Comparison of ENCODE assay signal across 1 cellular context in genomic region chr1:28642847-28643635, GRCh38.
TF ChIP-seq lines count a peak whose summit lies in the region.

Gene TAF12 (minus strand): TSS chr1:28643067. CDS start chr1:28622081, 20,986 bp downstream.

TF ChIP-seq in HepG2, 621 proteins besides CTCF, POLR2A, EP300 and RAD21 (continued from another document and continues in another):
- no peak; the same call in 1 of the 2 replicates for TF ChIP-seq FIP1L1 (IDR thresholded peaks at IDR 0.05; ENCODE audit: borderline replicate concordance, insufficient read depth, low read depth, low read length)
- peak; percentile 82 for TF ChIP-seq ZNF441 (CRISPR knock-in tag; IDR thresholded peaks at IDR 0.05; ENCODE audit: borderline replicate concordance)
- no peak for TF ChIP-seq MAFK (conservative IDR thresholded peaks at IDR 0.05 in 1 of 2, IDR thresholded peaks at IDR 0.05 in 1 of 2; ENCODE audit: low read length in 2 of 2)
- TF ChIP-seq RARG (CRISPR knock-in tag; IDR thresholded peaks at IDR 0.05; ENCODE audit: low read depth): no peak
- peak; percentile 87; the same call in 1 of the 2 replicates for TF ChIP-seq MYPOP (CRISPR knock-in tag; IDR thresholded peaks at IDR 0.05)
- TF ChIP-seq MED1 (CRISPR knock-in tag; IDR thresholded peaks at IDR 0.05): peak; percentile 93
- peak; percentile 66; the same call in 1 of the 2 replicates for TF ChIP-seq DR1 (CRISPR knock-in tag; IDR thresholded peaks at IDR 0.05)
- TF ChIP-seq MAF1 (CRISPR knock-in tag; IDR thresholded peaks at IDR 0.05; ENCODE audit: borderline replicate concordance): 0 out of 2 replicates have a peak, but pooled peaks have one; percentile 60
- no peak for TF ChIP-seq ZFAT (CRISPR knock-in tag; conservative IDR thresholded peaks at IDR 0.05)
- TF ChIP-seq IKZF4 (CRISPR knock-in tag; IDR thresholded peaks at IDR 0.05; ENCODE audit: borderline replicate concordance, low read depth, not compliant biosample characterization): no peak
- peak; percentile 65 for TF ChIP-seq ZNF670 (CRISPR knock-in tag; IDR thresholded peaks at IDR 0.05; ENCODE audit: borderline replicate concordance)
- TF ChIP-seq MYC (CRISPR knock-in tag; IDR thresholded peaks at IDR 0.05; ENCODE audit: borderline replicate concordance): peak; percentile 97
- peak; percentile 90 for TF ChIP-seq MED8 (CRISPR knock-in tag; IDR thresholded peaks at IDR 0.05; ENCODE audit: insufficient replicate concordance)
- no peak for TF ChIP-seq TCF7L2 (IDR thresholded peaks at IDR 0.05; ENCODE audit: low read depth, low read length)
- no peak; the same call in 1 of the 2 replicates for TF ChIP-seq ZSCAN25 (CRISPR knock-in tag; IDR thresholded peaks at IDR 0.05)
- 0 out of 2 replicates have a peak, but pooled peaks have one; percentile 79 for TF ChIP-seq PRDM4 (CRISPR knock-in tag; IDR thresholded peaks at IDR 0.05; ENCODE audit: borderline replicate concordance)
- TF ChIP-seq THYN1 (CRISPR knock-in tag; IDR thresholded peaks at IDR 0.05; ENCODE audit: borderline replicate concordance, low read depth): no peak
- peak; percentile 57; the same call in 1 of the 2 replicates for TF ChIP-seq ZNF281 (CRISPR knock-in tag; IDR thresholded peaks at IDR 0.05; ENCODE audit: borderline replicate concordance)
- TF ChIP-seq ZNF253 (CRISPR knock-in tag; IDR thresholded peaks at IDR 0.05; ENCODE audit: borderline replicate concordance): 0 out of 2 replicates have a peak, but pooled peaks have one; percentile 56
- peak; percentile 22; the same call in 1 of the 2 replicates for TF ChIP-seq NR2F2 (IDR thresholded peaks at IDR 0.05; ENCODE audit: borderline replicate concordance, low read depth)
- TF ChIP-seq EZH2 (conservative IDR thresholded peaks at IDR 0.05; ENCODE audit: low read depth, low read length): no peak
- 0 out of 2 replicates have a peak, but pooled peaks have one; percentile 25 for TF ChIP-seq PRDM10 (CRISPR knock-in tag; IDR thresholded peaks at IDR 0.05; ENCODE audit: low read depth)
- 0 out of 2 replicates have a peak, but pooled peaks have one; percentile 21 for TF ChIP-seq ZNF274 (CRISPR knock-in tag; IDR thresholded peaks at IDR 0.05)
- TF ChIP-seq NFATC3 (CRISPR knock-in tag; IDR thresholded peaks at IDR 0.05): no peak; the same call in 1 of the 2 replicates
- peak; percentile 94 for TF ChIP-seq ELF4 (CRISPR knock-in tag; IDR thresholded peaks at IDR 0.05; ENCODE audit: borderline replicate concordance)
- no peak; the same call in 1 of the 2 replicates for TF ChIP-seq ZNF709 (CRISPR knock-in tag; IDR thresholded peaks at IDR 0.05)
- no peak for TF ChIP-seq ZNF850 (CRISPR knock-in tag; conservative IDR thresholded peaks at IDR 0.05)
- peak; percentile 82 for TF ChIP-seq REPIN1 (CRISPR knock-in tag; IDR thresholded peaks at IDR 0.05; ENCODE audit: borderline replicate concordance, low read depth)
- peak; percentile 81 for TF ChIP-seq PHF21A (CRISPR knock-in tag; IDR thresholded peaks at IDR 0.05)
- TF ChIP-seq HMG20A (CRISPR knock-in tag; IDR thresholded peaks at IDR 0.05; ENCODE audit: borderline replicate concordance): 0 out of 2 replicates have a peak, but pooled peaks have one; percentile 34
- no peak for TF ChIP-seq IRF1 (CRISPR knock-in tag; IDR thresholded peaks at IDR 0.05; ENCODE audit: low read depth)
- peak; percentile 83; the same call in 1 of the 2 replicates for TF ChIP-seq ZHX1 (CRISPR knock-in tag; IDR thresholded peaks at IDR 0.05; ENCODE audit: low read depth)
- 0 out of 2 replicates have a peak, but pooled peaks have one; percentile 27 for TF ChIP-seq KDM6A (CRISPR knock-in tag; IDR thresholded peaks at IDR 0.05; ENCODE audit: low read depth)
- TF ChIP-seq ZNF766 (CRISPR knock-in tag; IDR thresholded peaks at IDR 0.05; ENCODE audit: borderline replicate concordance): peak; percentile 93; the same call in 1 of the 2 replicates
- TF ChIP-seq ZNF749 (CRISPR knock-in tag; IDR thresholded peaks at IDR 0.05; ENCODE audit: borderline replicate concordance): peak; percentile 95
- peak; percentile 86 for TF ChIP-seq DNMT3B (CRISPR knock-in tag; conservative IDR thresholded peaks at IDR 0.05)
- 0 out of 2 replicates have a peak, but pooled peaks have one; percentile 20 for TF ChIP-seq RFX5 (IDR thresholded peaks at IDR 0.05; ENCODE audit: low read depth, low read length)
- peak; percentile 64; the same call in 1 of the 2 replicates for TF ChIP-seq NR0B2 (CRISPR knock-in tag; IDR thresholded peaks at IDR 0.05)
- no peak for TF ChIP-seq ZFYVE20 (CRISPR knock-in tag; IDR thresholded peaks at IDR 0.05; ENCODE audit: borderline replicate concordance, low read depth)
- no peak for TF ChIP-seq CEBPB (IDR thresholded peaks at IDR 0.05; ENCODE audit: borderline replicate concordance, low read depth, low read length)
- no peak for TF ChIP-seq EEA1 (CRISPR knock-in tag; IDR thresholded peaks at IDR 0.05; ENCODE audit: borderline replicate concordance)
- 0 out of 2 replicates have a peak, but pooled peaks have one; percentile 61 for TF ChIP-seq ZNF451 (CRISPR knock-in tag; IDR thresholded peaks at IDR 0.05)
- TF ChIP-seq KLF13 (CRISPR knock-in tag; IDR thresholded peaks at IDR 0.05): no peak
- peak; percentile 31; the same call in 1 of the 2 replicates for TF ChIP-seq HOXA9 (CRISPR knock-in tag; IDR thresholded peaks at IDR 0.05; ENCODE audit: borderline replicate concordance)
- TF ChIP-seq ZNF547 (CRISPR knock-in tag; IDR thresholded peaks at IDR 0.05): peak; percentile 87
- peak; percentile 65; the same call in 1 of the 2 replicates for TF ChIP-seq RNF2 (conservative IDR thresholded peaks at IDR 0.05; ENCODE audit: low read depth)
- peak; percentile 45; the same call in 1 of the 2 replicates for TF ChIP-seq ZNF557 (CRISPR knock-in tag; IDR thresholded peaks at IDR 0.05)
- no peak for TF ChIP-seq ZNF496 (CRISPR knock-in tag; IDR thresholded peaks at IDR 0.05; ENCODE audit: insufficient replicate concordance)
- no peak for TF ChIP-seq SNRNP70 (IDR thresholded peaks at IDR 0.05; ENCODE audit: low read depth, low read length)
- no peak for TF ChIP-seq PRPF4 (IDR thresholded peaks at IDR 0.05; ENCODE audit: low read depth, low read length, poor library complexity, severe bottlenecking)
- no peak for TF ChIP-seq FOXA1 (IDR thresholded peaks at IDR 0.05)
- 0 out of 2 replicates have a peak, but pooled peaks have one; percentile 24 for TF ChIP-seq FOXA1 (CRISPR knock-in tag; IDR thresholded peaks at IDR 0.05)
- peak; percentile 86 for TF ChIP-seq TBX2 (CRISPR knock-in tag; IDR thresholded peaks at IDR 0.05; ENCODE audit: borderline replicate concordance)
